26 cellular contexts compared by ENCODE assay signal in the genomic region with DNA sequence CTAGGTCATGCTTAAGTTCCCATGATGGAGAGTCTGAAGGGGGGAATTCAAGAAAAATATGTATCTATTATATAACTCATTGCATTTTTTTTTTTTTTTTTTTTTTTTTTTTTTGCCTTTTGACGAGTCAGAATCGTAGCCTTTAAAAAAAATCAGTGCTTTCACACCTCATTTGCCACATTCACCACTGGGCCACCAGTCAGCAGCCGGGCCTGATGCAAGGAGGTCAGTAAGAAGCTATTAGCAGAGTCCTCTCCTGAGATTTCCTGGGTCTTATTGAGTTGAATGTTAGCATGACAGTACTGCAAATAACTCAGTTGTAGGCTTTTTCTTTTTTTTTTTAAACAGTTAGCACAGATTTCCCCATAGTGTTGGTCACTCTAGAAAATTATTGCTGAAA.
"Had no signal": no experiment of that assay in that cellular context is flagged by ENCODE, and none has a peak within 500 bp of the region (broad histone marks: within the 10 kb centered on the region; RNA-seq: fewer than 3 reads in every experiment).

No MANE protein-coding gene starts in this region.

- H3K79me2 ChIP-seq: hepatocyte, parathyroid adenoma had no signal

- H3K4me2 ChIP-seq: hepatocyte, smooth muscle cell had no signal

- H3K4me3 ChIP-seq: hepatocyte, left ventricle myocardium inferior, lung, mucosa of descending colon, psoas muscle, right atrium auricular region, right lobe of liver, smooth muscle cell, transverse colon, upper lobe of left lung, vagina had no signal

- H3K9me3 ChIP-seq: mucosa of descending colon, psoas muscle, right atrium auricular region, right lobe of liver, transverse colon, upper lobe of left lung, vagina had no signal

- H3K4me1 Mint-ChIP-seq: immature natural killer cell; naive thymus-derived CD4-positive, alpha-beta T cell; stimulated activated memory B cell treated with anti-CD40 and anti-IgM and Interleukin-4, amounts not matched to agents 10 μg/mL and 1 μg/mL and 100 μg/mL, for 72 hours; stimulated activated naive CD8-positive, alpha-beta T cell treated with anti-CD3 and anti-CD28 coated beads, Interleukin-15, amount 100 ng/mL, for 72 hours had no signal

- H3K36me3 Mint-ChIP-seq: immature natural killer cell; naive thymus-derived CD4-positive, alpha-beta T cell; natural killer cell treated with Interleukin-12 subunit alpha and Interleukin-12 subunit beta and Interleukin-15 and Interleukin-18, amount 100 ng/mL, for 72 hours; stimulated activated memory B cell treated with anti-CD40 and anti-IgM and Interleukin-4, amounts not matched to agents 10 μg/mL and 1 μg/mL and 100 μg/mL, for 72 hours had no signal

- H3K27me3 Mint-ChIP-seq: naive thymus-derived CD4-positive, alpha-beta T cell; natural killer cell treated with Interleukin-12 subunit alpha and Interleukin-12 subunit beta and Interleukin-15 and Interleukin-18, amount 100 ng/mL, for 72 hours; stimulated activated memory B cell treated with anti-CD40 and anti-IgM and Interleukin-4, amounts not matched to agents 10 μg/mL and 1 μg/mL and 100 μg/mL, for 72 hours; stimulated activated naive CD8-positive, alpha-beta T cell treated with anti-CD3 and anti-CD28 coated beads, Interleukin-15, amount 100 ng/mL, for 72 hours had no signal

- DNase-seq: immature natural killer cell; kidney; left ventricle myocardium inferior; midbrain; mucosa of descending colon; naive thymus-derived CD4-positive, alpha-beta T cell; nucleus accumbens; psoas muscle; right lobe of liver; stimulated activated CD4-positive, alpha-beta T cell treated with anti-CD3 and anti-CD28 coated beads, Interleukin-1b, Interleukin-23, amount 100 ng/mL, for 48 hours; stimulated activated CD4-positive, alpha-beta T cell treated with anti-CD3 and anti-CD28 coated beads, Interleukin-2, amount 100 ng/mL, for 48 hours; stimulated activated CD4-positive, alpha-beta T cell treated with anti-CD3 and anti-CD28 coated beads, Interleukin-4, amount 100 ng/mL, for 4 hours; stimulated activated CD8-positive, alpha-beta memory T cell treated with anti-CD3 and anti-CD28 coated beads, Interleukin-4, amount 100 ng/mL, for 48 hours; stimulated activated naive CD4-positive, alpha-beta T cell treated with Interleukin-2 at 50 U/mL for 16 hours; stimulated activated naive CD8-positive, alpha-beta T cell treated with anti-CD3 and anti-CD28 coated beads, Interleukin-15, amount 100 ng/mL, for 72 hours; substantia nigra; transverse colon; upper lobe of left lung had no signal

- H3K36me3 ChIP-seq: left ventricle myocardium inferior, right atrium auricular region, right lobe of liver, transverse colon, upper lobe of left lung, vagina had no signal

- H2AFZ ChIP-seq: hepatocyte, parathyroid adenoma had no signal

- H3K4me1 ChIP-seq: left ventricle myocardium inferior, parathyroid adenoma, psoas muscle, right atrium auricular region, right lobe of liver, transverse colon, upper lobe of left lung, vagina had no signal

- H3K4me3 Mint-ChIP-seq: immature natural killer cell; naive thymus-derived CD4-positive, alpha-beta T cell; natural killer cell treated with Interleukin-12 subunit alpha and Interleukin-12 subunit beta and Interleukin-15 and Interleukin-18, amount 100 ng/mL, for 72 hours; stimulated activated memory B cell treated with anti-CD40 and anti-IgM and Interleukin-4, amounts not matched to agents 10 μg/mL and 1 μg/mL and 100 μg/mL, for 72 hours; stimulated activated naive CD8-positive, alpha-beta T cell treated with anti-CD3 and anti-CD28 coated beads, Interleukin-15, amount 100 ng/mL, for 72 hours had no signal

- ATAC-seq: mucosa of descending colon; naive thymus-derived CD4-positive, alpha-beta T cell; natural killer cell treated with Interleukin-12 subunit alpha and Interleukin-12 subunit beta and Interleukin-15 and Interleukin-18, amount 100 ng/mL, for 72 hours; psoas muscle; right lobe of liver; stimulated activated memory B cell treated with anti-CD40 and anti-IgM and Interleukin-4, amounts not matched to agents 10 μg/mL and 1 μg/mL and 100 μg/mL, for 72 hours; stimulated activated naive CD8-positive, alpha-beta T cell treated with anti-CD3 and anti-CD28 coated beads, Interleukin-15, amount 100 ng/mL, for 72 hours had no signal

- H3K9ac ChIP-seq: parathyroid adenoma had no signal

- H3K27ac Mint-ChIP-seq: immature natural killer cell; naive thymus-derived CD4-positive, alpha-beta T cell; natural killer cell treated with Interleukin-12 subunit alpha and Interleukin-12 subunit beta and Interleukin-15 and Interleukin-18, amount 100 ng/mL, for 72 hours; stimulated activated memory B cell treated with anti-CD40 and anti-IgM and Interleukin-4, amounts not matched to agents 10 μg/mL and 1 μg/mL and 100 μg/mL, for 72 hours; stimulated activated naive CD8-positive, alpha-beta T cell treated with anti-CD3 and anti-CD28 coated beads, Interleukin-15, amount 100 ng/mL, for 72 hours had no signal

- H3K27ac ChIP-seq: hepatocyte, left ventricle myocardium inferior, parathyroid adenoma, psoas muscle, right atrium auricular region, right lobe of liver, transverse colon, upper lobe of left lung, vagina had no signal

- H3K9me3 Mint-ChIP-seq: stimulated activated memory B cell treated with anti-CD40 and anti-IgM and Interleukin-4, amounts not matched to agents 10 μg/mL and 1 μg/mL and 100 μg/mL, for 72 hours; stimulated activated naive CD8-positive, alpha-beta T cell treated with anti-CD3 and anti-CD28 coated beads, Interleukin-15, amount 100 ng/mL, for 72 hours had no signal

- H3K27me3 ChIP-seq: hepatocyte, right atrium auricular region, right lobe of liver, transverse colon, upper lobe of left lung, vagina had no signal
